In the genomic region with DNA sequence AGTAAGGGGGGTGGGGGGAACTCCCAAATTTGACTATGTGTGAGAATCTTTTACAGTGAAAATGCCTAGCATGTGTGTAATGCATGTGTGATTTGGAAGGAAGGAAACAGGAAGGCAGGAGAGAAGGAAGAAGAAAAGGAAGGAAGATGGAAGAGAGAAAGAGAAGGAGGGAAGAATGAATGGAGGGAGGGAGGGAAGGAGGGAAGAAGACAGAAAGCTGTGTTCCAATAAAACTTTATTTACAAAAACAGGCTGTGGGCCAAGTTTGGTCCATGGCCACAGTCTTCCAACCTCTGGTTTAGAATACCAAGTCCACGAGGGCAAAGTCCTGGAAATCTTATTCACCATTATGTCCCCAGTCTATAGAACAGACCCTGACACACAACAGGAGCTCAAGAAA, we compare ENCODE assay signal across 23 cellular contexts.
DNase-seq lines count a peak whose midpoint lies in the region; ATAC-seq, FAIRE-seq and TF ChIP-seq lines count a peak whose summit lies in the region.
"Had no signal": no experiment of that assay in that cellular context is flagged by ENCODE, and none has a peak within 500 bp of the region (broad histone marks: within the 10 kb centered on the region; RNA-seq: fewer than 3 reads in every experiment).

No MANE protein-coding gene starts in this region.

- no peaks in the 10 kb centered on the region for H3K36me3 Mint-ChIP-seq in nephron progenitor cell (ENCODE audit: low read depth)
- H3K36me3 Mint-ChIP-seq: CD8-positive, alpha-beta T cell had no signal

- H3K9me3 ChIP-seq in heart left ventricle: peaks cover 0 to 19% (median 0%) of the 10 kb centered on the region in 12 donors
- H3K9me3 ChIP-seq in HEK293 (ENCODE audit: control insufficient read depth, insufficient read depth, low read depth, low read length): no peaks in the 10 kb centered on the region
- H3K9me3 ChIP-seq in K562 (replicated peaks; ENCODE audit: control insufficient read depth, insufficient read depth, low read depth, low read length): no peaks in the 10 kb centered on the region
- H3K9me3 ChIP-seq in tibial nerve: peaks cover 0 to 23% (median 0%) of the 10 kb centered on the region in 4 donors
- H3K9me3 ChIP-seq: Caco-2 had no signal

- no peak overlapping the region for H3K4me3 ChIP-seq in heart left ventricle
- H3K4me3 ChIP-seq in HEK293 (ENCODE audit: low read depth, low read length): no peak overlapping the region
- H3K4me3 ChIP-seq in K562: no peak overlapping the region
- no peak overlapping the region for H3K4me3 ChIP-seq in tibial nerve
- H3K4me3 ChIP-seq: A549; BLaER1 treated with 17β-estradiol and CSF1 and Interleukin-3, amounts not matched to agents 10 nM and 100 nM had no signal

- H3K9me1 ChIP-seq in K562 (ENCODE audit: control insufficient read depth, insufficient read depth, low read length): no peaks in the 10 kb centered on the region

- no peak overlapping the region for H3K4me3 Mint-ChIP-seq in nephron progenitor cell
- H3K4me3 Mint-ChIP-seq: B cell; CD4-positive, alpha-beta T cell; CD8-positive, alpha-beta T cell had no signal

- intact Hi-C loops in cardiac septum (cut with DNase I) (no loop called here), heart left ventricle (cut with DNase I) (no loop called here), K562 (cut with micrococcal nuclease) (loop anchor here (10.0 kb wide), 1 partner anchor 475 kb away; no protein-coding TSS in a partner anchor)

- no peak for ATAC-seq in heart left ventricle
- no peak for ATAC-seq in K562
- ATAC-seq: A549; CD8-positive, alpha-beta T cell had no signal

- peaks cover 29% of the 10 kb centered on the region for H3K4me1 Mint-ChIP-seq in nephron progenitor cell
- H3K4me1 Mint-ChIP-seq: B cell had no signal

- in situ Hi-C loops in K562 (cut with MboI): no loop called here

- peaks cover 19% of the 10 kb centered on the region for H3K9me3 Mint-ChIP-seq in nephron progenitor cell

- no peak overlapping the region for H3K9ac ChIP-seq in K562 (ENCODE audit: insufficient read depth in 1 of 2, low read depth in 2 of 2, low read length in 2 of 2)
- H3K9ac ChIP-seq: BLaER1 treated with 17β-estradiol and CSF1 and Interleukin-3, amounts not matched to agents 10 nM and 100 nM had no signal

- POLR2A ChIA-PET in HEK293 (lab: Yijun Ruan, JAX): no interaction called here
- POLR2A ChIA-PET in K562 (lab: Yijun Ruan, JAX): no interaction called here

- FAIRE-seq in K562 (lab: Jason Lieb, UNC): no peak
- FAIRE-seq: A549, D721Med, GM12891, GM19239 had no signal

- no peaks in the 10 kb centered on the region for H3K79me2 ChIP-seq in K562 (ENCODE audit: control insufficient read depth, insufficient read depth, low read length)

- CTCF ChIA-PET in HEK293 (lab: Yijun Ruan, JAX): interaction anchor here (0.7 kb wide), 1 partner anchor 453 kb away, joined by 3 read pairs; no protein-coding TSS in a partner anchor
- CTCF ChIA-PET in K562 (lab: Yijun Ruan, JAX; ENCODE audit: low intra/inter-chr PET ratio): no interaction called here

- H3K4me2 ChIP-seq in K562 (ENCODE audit: insufficient read depth, low read length): no peak overlapping the region
- H3K4me2 ChIP-seq: A549; BLaER1 treated with 17β-estradiol and CSF1 and Interleukin-3, amounts not matched to agents 10 nM and 100 nM had no signal

- H3K27me3 ChIP-seq in heart left ventricle (peaks cover 0 to 13% (median 0%) of the 10 kb centered on the region in 9 donors), K562 (ENCODE audit: control insufficient read depth in 2 of 2, insufficient read depth in 2 of 2, low read length in 2 of 2) (peaks cover 0 to 5% of the 10 kb centered on the region in 2 experiments; a peak in 1 of 5 replicates), tibial nerve (no peaks in the 10 kb centered on the region)
- H3K27me3 ChIP-seq: BLaER1 treated with 17β-estradiol and CSF1 and Interleukin-3, amounts not matched to agents 10 nM and 100 nM had no signal

- 43 to 60% (median 55%) methylated on average over 1 of the region's 1 CpG for WGBS in heart left ventricle, 4 donors
- 0% methylated on average over 1 of the region's 1 CpG for WGBS in K562 (ENCODE audit: insufficient coverage, low coverage, missing lambda C conversion rate)
- WGBS in tibial nerve, 2 donors: 52 to 72% methylated on average over 1 of the region's 1 CpG

- no peak for TF ChIP-seq RAD21 in K562 (CRISPR knock-in tag; conservative IDR thresholded peaks at IDR 0.05 in 1 of 2, IDR thresholded peaks at IDR 0.05 in 1 of 2)

- DNase-seq in cardiac septum (ENCODE audit: low spot score) (peak; percentile 19), heart left ventricle (no peak), K562 (ENCODE audit: extremely low read depth in 1 of 4, low spot score in 3 of 4) (no peak), nephron progenitor cell (no peak), DMS79 treated with DMSO at 0.1 percent for 48 hours (lab: John Stamatoyannopoulos, UW) (no peak), tibial nerve (ENCODE audit: low spot score in 2 of 2) (no peak)
- DNase-seq: AML-193; Caco-2; Calu3; CD4-positive, alpha-beta T cell; CD8-positive, alpha-beta T cell; DND-41; EL; GDM1 had no signal

- TF ChIP-seq POLR2A in heart left ventricle (IDR thresholded peaks at IDR 0.05) (no peak), K562 (conservative IDR thresholded peaks at IDR 0.05) (no peak), tibial nerve (IDR thresholded peaks at IDR 0.05) (no peak)

- peaks cover 22% of the 10 kb centered on the region for H3K27me3 Mint-ChIP-seq in nephron progenitor cell (ENCODE audit: low read depth, poor library complexity)

- no peak overlapping the region for H2AFZ ChIP-seq in K562 (ENCODE audit: low read depth, low read length)

- TF ChIP-seq CTCF in heart left ventricle (IDR thresholded peaks at IDR 0.05) (no peak), HEK293 (tag by site-specific recombination; IDR thresholded peaks at IDR 0.05) (no peak), K562 (IDR thresholded peaks at IDR 0.05 in 2 of 3, conservative IDR thresholded peaks at IDR 0.05 in 1 of 3; ENCODE audit: insufficient read depth in 2 of 3, low read depth in 1 of 3, low read length in 3 of 3) (no peak), nephron progenitor cell (IDR thresholded peaks at IDR 0.05) (no peak), tibial nerve (IDR thresholded peaks at IDR 0.05) (no peak)

- H3K36me3 ChIP-seq in heart left ventricle (no peaks in the 10 kb centered on the region), HEK293 (ENCODE audit: control insufficient read depth in 2 of 2, insufficient read depth in 1 of 2, low read length in 2 of 2) (no peaks in the 10 kb centered on the region), K562 (ENCODE audit: control insufficient read depth, insufficient read depth, low read length) (no peaks in the 10 kb centered on the region), tibial nerve (no peaks in the 10 kb centered on the region)
- H3K36me3 ChIP-seq: BLaER1 treated with 17β-estradiol and CSF1 and Interleukin-3, amounts not matched to agents 10 nM and 100 nM had no signal

- H3K27ac ChIP-seq in heart left ventricle (no peak overlapping the region), HEK293 (ENCODE audit: extremely low read depth, low read depth, low read length) (no peak overlapping the region), K562 (ENCODE audit: extremely low read depth, low read depth, low read length) (no peak overlapping the region), tibial nerve (no peak overlapping the region)
- H3K27ac ChIP-seq: 22Rv1; BLaER1 treated with 17β-estradiol and CSF1 and Interleukin-3, amounts not matched to agents 10 nM and 100 nM; C4-2B had no signal

- no peak for TF ChIP-seq EP300 in K562 (IDR thresholded peaks at IDR 0.05; ENCODE audit: low read length)
- TF ChIP-seq EP300 in tibial nerve (IDR thresholded peaks at IDR 0.05): no peak

- peaks cover 0 to 4% (median 0%) of the 10 kb centered on the region in 12 donors for H3K4me1 ChIP-seq in heart left ventricle
- peaks cover 16% of the 10 kb centered on the region for H3K4me1 ChIP-seq in HEK293 (ENCODE audit: control insufficient read depth, insufficient read depth, low read length)
- H3K4me1 ChIP-seq in K562 (replicated peaks in 1 of 2; ENCODE audit: control insufficient read depth in 2 of 2, insufficient read depth in 2 of 2, low read length in 2 of 2): no peaks in the 10 kb centered on the region; a peak in 1 of 5 replicates
- peaks cover 0 to 19% (median 0%) of the 10 kb centered on the region in 4 donors for H3K4me1 ChIP-seq in tibial nerve

- peak overlapping the region; percentile 24 for H3K27ac Mint-ChIP-seq in nephron progenitor cell
- H3K27ac Mint-ChIP-seq: B cell; CD4-positive, alpha-beta T cell; CD8-positive, alpha-beta T cell had no signal

- H4K20me1 ChIP-seq in K562 (replicated peaks; ENCODE audit: control insufficient read depth, insufficient read depth, low read length): no peaks in the 10 kb centered on the region
- H4K20me1 ChIP-seq: BLaER1 treated with 17β-estradiol and CSF1 and Interleukin-3, amounts not matched to agents 10 nM and 100 nM had no signal

- BruUV-seq in K562 (replicated peaks; lab: Mats Ljungman, UMichigan): no TSS peak

TF ChIP-seq in HEK293, 187 proteins besides CTCF, POLR2A, EP300 and RAD21:
- TF ChIP-seq ZNF366 (tag by site-specific recombination; conservative IDR thresholded peaks at IDR 0.05) (peak; percentile 58; the same call in 1 of the 2 replicates), KLF1 (tag by site-specific recombination; IDR thresholded peaks at IDR 0.05) (no peak), YY2 (tag by site-specific recombination; IDR thresholded peaks at IDR 0.05) (no peak), ZBTB48 (tag by site-specific recombination; IDR thresholded peaks at IDR 0.05) (no peak)

TF ChIP-seq in K562, 482 proteins besides CTCF, POLR2A, EP300 and RAD21 (continues in another document):
- TF ChIP-seq POLR3G (IDR thresholded peaks at IDR 0.05; ENCODE audit: extremely low read depth, insufficient read length, insufficient replicate concordance) (no peak), NFIC (IDR thresholded peaks at IDR 0.05) (peak; percentile 43; the same call in 1 of the 2 replicates)
